14 cellular contexts compared by ENCODE assay signal in genomic region chr9:128061305-128061704, GRCh38. TPM values are rescaled to one million over a fixed set of nuclear protein-coding genes. Genes with fewer than 3 reads are reported as not detected.
DNase-seq lines count a peak whose midpoint lies in the region; ATAC-seq and TF ChIP-seq lines count a peak whose summit lies in the region.
"Had no signal": no experiment of that assay in that cellular context is flagged by ENCODE, and none has a peak within 500 bp of the region (broad histone marks: within the 10 kb centered on the region; RNA-seq: fewer than 3 reads in every experiment).

No MANE protein-coding gene starts in this region.

- no peaks in the 10 kb centered on the region for H3K27me3 ChIP-seq in upper lobe of left lung
- H3K27me3 ChIP-seq: adrenal gland, heart left ventricle had no signal

- H3K4me1 Mint-ChIP-seq in activated naive CD4-positive, alpha-beta T cell treated with anti-CD3 and anti-CD28 coated beads for 36 hours (ENCODE audit: low read depth), result peaks cover 46% of the 10 kb centered on the region
- peaks cover 46% of the 10 kb centered on the region for H3K4me1 Mint-ChIP-seq in activated CD8-positive, alpha-beta T cell treated with anti-CD3 and anti-CD28 coated beads, Interleukin-2, amount 10 ng/mL, durations not matched to agents 7 days and 5 days (ENCODE audit: low read depth)

- peak overlapping the region; percentile 58 for H3K4me3 Mint-ChIP-seq in activated naive CD4-positive, alpha-beta T cell treated with anti-CD3 and anti-CD28 coated beads for 36 hours
- H3K4me3 Mint-ChIP-seq in activated CD8-positive, alpha-beta T cell treated with anti-CD3 and anti-CD28 coated beads, Interleukin-2, amount 10 ng/mL, durations not matched to agents 7 days and 5 days, result peak overlapping the region; percentile 40

- no peaks in the 10 kb centered on the region for H3K9me3 ChIP-seq in mucosa of descending colon
- no peaks in the 10 kb centered on the region for H3K9me3 ChIP-seq in upper lobe of left lung
- H3K9me3 ChIP-seq: adrenal gland, heart left ventricle had no signal

- peak; percentile 64 for ATAC-seq in activated CD8-positive, alpha-beta T cell treated with anti-CD3 and anti-CD28 coated beads, Interleukin-2, amount 10 ng/mL, durations not matched to agents 7 days and 5 days
- ATAC-seq in mucosa of descending colon (peak; percentile 14), upper lobe of left lung (ENCODE audit: low FRiP score in 2 of 2) (no peak), HG02938 (IDR thresholded peaks at IDR 0.05; ENCODE audit: unreplicated experiment) (no peak)
- ATAC-seq: heart left ventricle had no signal

- H3K27me3 Mint-ChIP-seq in activated naive CD4-positive, alpha-beta T cell treated with anti-CD3 and anti-CD28 coated beads for 36 hours (ENCODE audit: low read depth), result no peaks in the 10 kb centered on the region
- no peaks in the 10 kb centered on the region for H3K27me3 Mint-ChIP-seq in activated CD8-positive, alpha-beta T cell treated with anti-CD3 and anti-CD28 coated beads, Interleukin-2, amount 10 ng/mL, durations not matched to agents 7 days and 5 days (ENCODE audit: low read depth)

- 42 to 58% methylated on average over 9 of the region's 9 CpGs for WGBS in upper lobe of left lung, 2 donors

- H3K4me3 ChIP-seq in mucosa of descending colon (no peak overlapping the region), upper lobe of left lung (no peak overlapping the region)
- H3K4me3 ChIP-seq: adrenal gland, smooth muscle cell had no signal

- CTCF ChIA-PET in activated naive CD4-positive, alpha-beta T cell treated with anti-CD3 and anti-CD28 coated beads for 36 hours (lab: Charles Lee), result interaction anchor here (0.8 to 4.1 kb wide), 2 partner anchors 26 to 192 kb away, joined by 3 to 18 read pairs; no protein-coding TSS in a partner anchor
- CTCF ChIA-PET in activated CD8-positive, alpha-beta T cell treated with anti-CD3 and anti-CD28 coated beads, Interleukin-2, amount 10 ng/mL, durations not matched to agents 7 days and 5 days (lab: Charles Lee), result interaction anchor here (0.6 to 1.5 kb wide), 4 partner anchors 11 to 82 kb away, joined by 3 to 5 read pairs (median 3); no protein-coding TSS in a partner anchor

- H3K9me3 Mint-ChIP-seq in activated naive CD4-positive, alpha-beta T cell treated with anti-CD3 and anti-CD28 coated beads for 36 hours, result no peaks in the 10 kb centered on the region
- no peaks in the 10 kb centered on the region for H3K9me3 Mint-ChIP-seq in activated CD8-positive, alpha-beta T cell treated with anti-CD3 and anti-CD28 coated beads, Interleukin-2, amount 10 ng/mL, durations not matched to agents 7 days and 5 days (ENCODE audit: insufficient read depth)

- TF ChIP-seq POLR2A in upper lobe of left lung (IDR thresholded peaks at IDR 0.05), result no peak

- H3K36me3 ChIP-seq in mucosa of descending colon (ENCODE audit: low read depth), result no peaks in the 10 kb centered on the region
- peaks cover 0 to 18% (median 9%) of the 10 kb centered on the region in 4 donors for H3K36me3 ChIP-seq in upper lobe of left lung

- H3K4me1 ChIP-seq in mucosa of descending colon (ENCODE audit: low read depth), result peaks cover 68% of the 10 kb centered on the region
- H3K4me1 ChIP-seq in upper lobe of left lung, result peaks cover 44 to 65% (median 62%) of the 10 kb centered on the region in 4 donors

- DNase-seq in activated naive CD4-positive, alpha-beta T cell treated with anti-CD3 and anti-CD28 coated beads for 36 hours, result peak; percentile 18
- DNase-seq in activated naive CD4-positive, alpha-beta T cell treated with anti-CD3 and anti-CD28 coated beads, Interleukin-2, amount 50 U/mL, for 16 hours, result no peak
- peak; percentile 39 for DNase-seq in activated CD8-positive, alpha-beta T cell treated with anti-CD3 and anti-CD28 coated beads, Interleukin-2, amount 10 ng/mL, durations not matched to agents 7 days and 5 days
- DNase-seq in mucosa of descending colon, result no peak
- DNase-seq in upper lobe of left lung, result no peak
- no peak for DNase-seq in NCI-H1417 treated with DMSO at 0.1 percent for 48 hours (lab: John Stamatoyannopoulos, UW)
- DNase-seq in NCI-H526 treated with DMSO at 0.1 percent for 48 hours (lab: John Stamatoyannopoulos, UW), result no peak
- DNase-seq: adrenal gland; effector CD4-positive, alpha-beta T cell; heart left ventricle; NCI-H1930; OCI-M1 had no signal

- H3K36me3 Mint-ChIP-seq in activated naive CD4-positive, alpha-beta T cell treated with anti-CD3 and anti-CD28 coated beads for 36 hours (ENCODE audit: low read depth), result peaks cover 2% of the 10 kb centered on the region
- peaks cover 35% of the 10 kb centered on the region for H3K36me3 Mint-ChIP-seq in activated CD8-positive, alpha-beta T cell treated with anti-CD3 and anti-CD28 coated beads, Interleukin-2, amount 10 ng/mL, durations not matched to agents 7 days and 5 days (ENCODE audit: low read depth)

- intact Hi-C loops in activated naive CD4-positive, alpha-beta T cell treated with anti-CD3 and anti-CD28 coated beads for 36 hours (cut with micrococcal nuclease), result no loop called here
- intact Hi-C loops in mucosa of descending colon (cut with DNase I, micrococcal nuclease), result loop anchor here in 1 of 2 donors (10.0 kb wide), 1 partner anchor 53 kb away; no protein-coding TSS in a partner anchor

- H3K27ac Mint-ChIP-seq in activated naive CD4-positive, alpha-beta T cell treated with anti-CD3 and anti-CD28 coated beads for 36 hours, result peak overlapping the region; percentile 79
- H3K27ac Mint-ChIP-seq in activated CD8-positive, alpha-beta T cell treated with anti-CD3 and anti-CD28 coated beads, Interleukin-2, amount 10 ng/mL, durations not matched to agents 7 days and 5 days, result peak overlapping the region; percentile 83

- POLR2A ChIA-PET in activated CD8-positive, alpha-beta T cell treated with anti-CD3 and anti-CD28 coated beads, Interleukin-2, amount 10 ng/mL, durations not matched to agents 7 days and 5 days (lab: Charles Lee), result no interaction called here

- H3K27ac ChIP-seq in upper lobe of left lung, result peak overlapping the region; percentile 40 to 74 (median 59)

- TF ChIP-seq CTCF in mucosa of descending colon (IDR thresholded peaks at IDR 0.05), result no peak
- no peak for TF ChIP-seq CTCF in upper lobe of left lung (IDR thresholded peaks at IDR 0.05)

- no peak for TF ChIP-seq EP300 in upper lobe of left lung (IDR thresholded peaks at IDR 0.05)

RNA-seq across cellular contexts. Expression of gene NAIF1, which starts 5.8 kb away (rescaled TPM):
- 10 to 100 TPM; 12.3 to 12.8 TPM for total RNA-seq in activated naive CD4-positive, alpha-beta T cell treated with anti-CD3 and anti-CD28 coated beads for 36 hours
- total RNA-seq in activated CD8-positive, alpha-beta T cell treated with anti-CD3 and anti-CD28 coated beads, Interleukin-2, amount 10 ng/mL, durations not matched to agents 7 days and 5 days, result 10 to 100 TPM; 13.3 to 15.4 TPM
- total RNA-seq in mucosa of descending colon (10 to 100 TPM; 10.4 to 12.6 (median 11.9) TPM), upper lobe of left lung (10 to 100 TPM in 5 of 6 donors, 1 to 10 TPM in 1; 8.0 to 37.7 (median 13.0) TPM)

RNA-seq across cellular contexts. Expression of gene SLC25A25, which starts 6.7 kb away (rescaled TPM):
- 10 to 100 TPM; 12.0 to 12.7 TPM for total RNA-seq in activated naive CD4-positive, alpha-beta T cell treated with anti-CD3 and anti-CD28 coated beads for 36 hours
- 10 to 100 TPM; 17.2 to 19.2 TPM for total RNA-seq in activated CD8-positive, alpha-beta T cell treated with anti-CD3 and anti-CD28 coated beads, Interleukin-2, amount 10 ng/mL, durations not matched to agents 7 days and 5 days
- total RNA-seq in mucosa of descending colon, result 10 to 100 TPM; 19.1 to 27.3 (median 21.3) TPM
- 10 to 100 TPM; 23.6 to 40.2 (median 33.7) TPM for total RNA-seq in upper lobe of left lung

Comparison
In these comparisons a context has a peak if more than half of its experiments do, and no peak if none do; other contexts are left out.
1. DNase-seq: peak in activated naive CD4-positive, alpha-beta T cell treated with anti-CD3 and anti-CD28 coated beads for 36 hours (single experiment) and activated CD8-positive, alpha-beta T cell treated with anti-CD3 and anti-CD28 coated beads, Interleukin-2, amount 10 ng/mL, durations not matched to agents 7 days and 5 days (single experiment); none in activated naive CD4-positive, alpha-beta T cell treated with anti-CD3 and anti-CD28 coated beads, Interleukin-2, amount 50 U/mL, for 16 hours (single experiment), mucosa of descending colon (0 of 3), upper lobe of left lung (0 of 2), NCI-H1417 treated with DMSO at 0.1 percent for 48 hours (single experiment) and NCI-H526 treated with DMSO at 0.1 percent for 48 hours (single experiment).
2. ATAC-seq: peak in activated CD8-positive, alpha-beta T cell treated with anti-CD3 and anti-CD28 coated beads, Interleukin-2, amount 10 ng/mL, durations not matched to agents 7 days and 5 days (single experiment) and mucosa of descending colon (single experiment); none in upper lobe of left lung (0 of 2) and HG02938 (single experiment).